ENCODE assay signal across 2 cellular contexts in the genomic region with DNA sequence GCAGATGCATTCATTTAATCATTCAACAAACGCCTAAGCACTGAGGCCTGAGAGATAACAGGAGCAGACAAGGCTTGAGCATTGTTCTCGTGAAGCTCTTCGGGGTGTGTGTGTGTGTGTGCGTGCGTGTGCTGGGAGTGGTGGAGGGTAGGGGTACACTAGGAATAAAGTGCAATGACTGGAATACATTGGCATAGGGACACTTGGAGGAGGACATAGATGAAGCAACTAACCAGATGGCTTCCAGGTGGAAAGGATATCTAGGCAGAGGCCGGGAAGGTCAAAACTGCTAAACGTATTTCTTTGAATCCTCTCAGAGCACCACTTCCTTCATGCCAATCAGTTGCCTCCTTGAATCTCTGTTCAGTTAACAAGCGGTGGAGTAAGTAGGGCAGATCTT.
TF ChIP-seq lines count a peak whose summit lies in the region.

No MANE protein-coding gene starts in this region.

TF ChIP-seq in IMR-90, 13 proteins besides CTCF, POLR2A, EP300 and RAD21:
- TF ChIP-seq RFX5 (IDR thresholded peaks at IDR 0.05; ENCODE audit: low read depth, low read length) (no peak), BHLHE40 (IDR thresholded peaks at IDR 0.05; ENCODE audit: low read depth, low read length) (no peak), RCOR1 (IDR thresholded peaks at IDR 0.05; ENCODE audit: insufficient replicate concordance, low read length) (no peak), SMC3 (IDR thresholded peaks at IDR 0.05; ENCODE audit: low read depth, low read length) (no peak), NFE2L2 (IDR thresholded peaks at IDR 0.05; ENCODE audit: low read depth, low read length) (no peak), FOS (IDR thresholded peaks at IDR 0.05; ENCODE audit: low read depth, low read length) (no peak), CHD1 (IDR thresholded peaks at IDR 0.05; ENCODE audit: low read depth, low read length) (no peak), MXI1 (IDR thresholded peaks at IDR 0.05; ENCODE audit: borderline replicate concordance, low read depth, low read length) (no peak), MAZ (IDR thresholded peaks at IDR 0.05; ENCODE audit: borderline replicate concordance, low read depth, low read length) (no peak), CEBPB (IDR thresholded peaks at IDR 0.05; ENCODE audit: low read depth, low read length) (no peak), MAFK (IDR thresholded peaks at IDR 0.05; ENCODE audit: low read depth, low read length) (no peak)
- TF ChIP-seq, protein P1, sequence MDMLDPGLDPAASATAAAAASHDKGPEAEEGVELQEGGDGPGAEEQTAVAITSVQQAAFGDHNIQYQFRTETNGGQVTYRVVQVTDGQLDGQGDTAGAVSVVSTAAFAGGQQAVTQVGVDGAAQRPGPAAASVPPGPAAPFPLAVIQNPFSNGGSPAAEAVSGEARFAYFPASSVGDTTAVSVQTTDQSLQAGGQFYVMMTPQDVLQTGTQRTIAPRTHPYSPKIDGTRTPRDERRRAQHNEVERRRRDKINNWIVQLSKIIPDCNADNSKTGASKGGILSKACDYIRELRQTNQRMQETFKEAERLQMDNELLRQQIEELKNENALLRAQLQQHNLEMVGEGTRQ (IDR thresholded peaks at IDR 0.05; ENCODE audit: low read depth, low read length) = no peak
- TF ChIP-seq, protein P2, sequence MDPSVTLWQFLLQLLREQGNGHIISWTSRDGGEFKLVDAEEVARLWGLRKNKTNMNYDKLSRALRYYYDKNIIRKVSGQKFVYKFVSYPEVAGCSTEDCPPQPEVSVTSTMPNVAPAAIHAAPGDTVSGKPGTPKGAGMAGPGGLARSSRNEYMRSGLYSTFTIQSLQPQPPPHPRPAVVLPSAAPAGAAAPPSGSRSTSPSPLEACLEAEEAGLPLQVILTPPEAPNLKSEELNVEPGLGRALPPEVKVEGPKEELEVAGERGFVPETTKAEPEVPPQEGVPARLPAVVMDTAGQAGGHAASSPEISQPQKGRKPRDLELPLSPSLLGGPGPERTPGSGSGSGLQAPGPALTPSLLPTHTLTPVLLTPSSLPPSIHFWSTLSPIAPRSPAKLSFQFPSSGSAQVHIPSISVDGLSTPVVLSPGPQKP (IDR thresholded peaks at IDR 0.05; ENCODE audit: borderline replicate concordance, low read depth, low read length) = no peak

TF ChIP-seq in K562, 482 proteins besides CTCF, POLR2A, EP300 and RAD21:
- TF ChIP-seq, protein P3, sequence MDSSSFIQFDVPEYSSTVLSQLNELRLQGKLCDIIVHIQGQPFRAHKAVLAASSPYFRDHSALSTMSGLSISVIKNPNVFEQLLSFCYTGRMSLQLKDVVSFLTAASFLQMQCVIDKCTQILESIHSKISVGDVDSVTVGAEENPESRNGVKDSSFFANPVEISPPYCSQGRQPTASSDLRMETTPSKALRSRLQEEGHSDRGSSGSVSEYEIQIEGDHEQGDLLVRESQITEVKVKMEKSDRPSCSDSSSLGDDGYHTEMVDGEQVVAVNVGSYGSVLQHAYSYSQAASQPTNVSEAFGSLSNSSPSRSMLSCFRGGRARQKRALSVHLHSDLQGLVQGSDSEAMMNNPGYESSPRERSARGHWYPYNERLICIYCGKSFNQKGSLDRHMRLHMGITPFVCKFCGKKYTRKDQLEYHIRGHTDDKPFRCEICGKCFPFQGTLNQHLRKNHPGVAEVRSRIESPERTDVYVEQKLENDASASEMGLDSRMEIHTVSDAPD (CRISPR knock-in tag; IDR thresholded peaks at IDR 0.05) = no peak
- TF ChIP-seq, protein P4, sequence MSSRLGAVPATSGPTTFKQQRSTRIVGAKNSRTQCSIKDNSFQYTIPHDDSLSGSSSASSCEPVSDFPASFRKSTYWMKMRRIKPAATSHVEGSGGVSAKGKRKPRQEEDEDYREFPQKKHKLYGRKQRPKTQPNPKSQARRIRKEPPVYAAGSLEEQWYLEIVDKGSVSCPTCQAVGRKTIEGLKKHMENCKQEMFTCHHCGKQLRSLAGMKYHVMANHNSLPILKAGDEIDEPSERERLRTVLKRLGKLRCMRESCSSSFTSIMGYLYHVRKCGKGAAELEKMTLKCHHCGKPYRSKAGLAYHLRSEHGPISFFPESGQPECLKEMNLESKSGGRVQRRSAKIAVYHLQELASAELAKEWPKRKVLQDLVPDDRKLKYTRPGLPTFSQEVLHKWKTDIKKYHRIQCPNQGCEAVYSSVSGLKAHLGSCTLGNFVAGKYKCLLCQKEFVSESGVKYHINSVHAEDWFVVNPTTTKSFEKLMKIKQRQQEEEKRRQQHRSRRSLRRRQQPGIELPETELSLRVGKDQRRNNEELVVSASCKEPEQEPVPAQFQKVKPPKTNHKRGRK (tag; IDR thresholded peaks at IDR 0.05) = no peak
- TF ChIP-seq NCOA1 (IDR thresholded peaks at IDR 0.05; ENCODE audit: low read depth) = no peak
- TF ChIP-seq, protein P5, sequence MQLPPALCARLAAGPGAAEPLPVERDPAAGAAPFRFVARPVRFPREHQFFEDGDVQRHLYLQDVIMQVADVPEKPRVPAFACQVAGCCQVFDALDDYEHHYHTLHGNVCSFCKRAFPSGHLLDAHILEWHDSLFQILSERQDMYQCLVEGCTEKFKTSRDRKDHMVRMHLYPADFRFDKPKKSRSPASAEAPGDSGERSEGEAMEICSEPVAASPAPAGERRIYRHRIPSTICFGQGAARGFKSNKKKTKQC (CRISPR knock-in tag; IDR thresholded peaks at IDR 0.05) = no peak
- TF ChIP-seq GTF2E2 (tag; IDR thresholded peaks at IDR 0.05) = no peak
- TF ChIP-seq HDAC6 (IDR thresholded peaks at IDR 0.05; ENCODE audit: low read depth, low read length) = no peak
- TF ChIP-seq SPI1 (IDR thresholded peaks at IDR 0.05; ENCODE audit: borderline replicate concordance, low read depth, low read length) = no peak
- TF ChIP-seq NBN (IDR thresholded peaks at IDR 0.05; ENCODE audit: low read depth) = no peak
- TF ChIP-seq ZNF239 (CRISPR knock-in tag; IDR thresholded peaks at IDR 0.05) = no peak
- TF ChIP-seq, protein P6, sequence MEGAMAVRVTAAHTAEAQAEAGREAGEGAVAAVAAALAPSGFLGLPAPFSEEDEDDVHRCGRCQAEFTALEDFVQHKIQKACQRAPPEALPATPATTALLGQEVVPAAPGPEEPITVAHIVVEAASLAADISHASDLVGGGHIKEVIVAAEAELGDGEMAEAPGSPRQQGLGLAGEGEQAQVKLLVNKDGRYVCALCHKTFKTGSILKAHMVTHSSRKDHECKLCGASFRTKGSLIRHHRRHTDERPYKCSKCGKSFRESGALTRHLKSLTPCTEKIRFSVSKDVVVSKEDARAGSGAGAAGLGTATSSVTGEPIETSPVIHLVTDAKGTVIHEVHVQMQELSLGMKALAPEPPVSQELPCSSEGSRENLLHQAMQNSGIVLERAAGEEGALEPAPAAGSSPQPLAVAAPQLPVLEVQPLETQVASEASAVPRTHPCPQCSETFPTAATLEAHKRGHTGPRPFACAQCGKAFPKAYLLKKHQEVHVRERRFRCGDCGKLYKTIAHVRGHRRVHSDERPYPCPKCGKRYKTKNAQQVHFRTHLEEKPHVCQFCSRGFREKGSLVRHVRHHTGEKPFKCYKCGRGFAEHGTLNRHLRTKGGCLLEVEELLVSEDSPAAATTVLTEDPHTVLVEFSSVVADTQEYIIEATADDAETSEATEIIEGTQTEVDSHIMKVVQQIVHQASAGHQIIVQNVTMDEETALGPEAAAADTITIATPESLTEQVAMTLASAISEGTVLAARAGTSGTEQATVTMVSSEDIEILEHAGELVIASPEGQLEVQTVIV (CRISPR knock-in tag; IDR thresholded peaks at IDR 0.05; ENCODE audit: borderline replicate concordance) = no peak
- TF ChIP-seq MBD2 (IDR thresholded peaks at IDR 0.05; ENCODE audit: borderline replicate concordance, low read depth) = no peak
- no peak for TF ChIP-seq NRF1 (conservative IDR thresholded peaks at IDR 0.05 in 1 of 2, IDR thresholded peaks at IDR 0.05 in 1 of 2)
- TF ChIP-seq, protein P7, sequence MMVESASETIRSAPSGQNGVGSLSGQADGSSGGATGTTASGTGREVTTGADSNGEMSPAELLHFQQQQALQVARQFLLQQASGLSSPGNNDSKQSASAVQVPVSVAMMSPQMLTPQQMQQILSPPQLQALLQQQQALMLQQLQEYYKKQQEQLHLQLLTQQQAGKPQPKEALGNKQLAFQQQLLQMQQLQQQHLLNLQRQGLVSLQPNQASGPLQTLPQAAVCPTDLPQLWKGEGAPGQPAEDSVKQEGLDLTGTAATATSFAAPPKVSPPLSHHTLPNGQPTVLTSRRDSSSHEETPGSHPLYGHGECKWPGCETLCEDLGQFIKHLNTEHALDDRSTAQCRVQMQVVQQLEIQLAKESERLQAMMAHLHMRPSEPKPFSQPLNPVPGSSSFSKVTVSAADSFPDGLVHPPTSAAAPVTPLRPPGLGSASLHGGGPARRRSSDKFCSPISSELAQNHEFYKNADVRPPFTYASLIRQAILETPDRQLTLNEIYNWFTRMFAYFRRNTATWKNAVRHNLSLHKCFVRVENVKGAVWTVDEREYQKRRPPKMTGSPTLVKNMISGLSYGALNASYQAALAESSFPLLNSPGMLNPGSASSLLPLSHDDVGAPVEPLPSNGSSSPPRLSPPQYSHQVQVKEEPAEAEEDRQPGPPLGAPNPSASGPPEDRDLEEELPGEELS (CRISPR knock-in tag; IDR thresholded peaks at IDR 0.05; ENCODE audit: borderline replicate concordance) = no peak
- TF ChIP-seq PTTG1 (tag; IDR thresholded peaks at IDR 0.05; ENCODE audit: low read depth) = no peak
- TF ChIP-seq ZBTB8A (IDR thresholded peaks at IDR 0.05; ENCODE audit: partially characterized antibody) = no peak
- TF ChIP-seq, protein P8, sequence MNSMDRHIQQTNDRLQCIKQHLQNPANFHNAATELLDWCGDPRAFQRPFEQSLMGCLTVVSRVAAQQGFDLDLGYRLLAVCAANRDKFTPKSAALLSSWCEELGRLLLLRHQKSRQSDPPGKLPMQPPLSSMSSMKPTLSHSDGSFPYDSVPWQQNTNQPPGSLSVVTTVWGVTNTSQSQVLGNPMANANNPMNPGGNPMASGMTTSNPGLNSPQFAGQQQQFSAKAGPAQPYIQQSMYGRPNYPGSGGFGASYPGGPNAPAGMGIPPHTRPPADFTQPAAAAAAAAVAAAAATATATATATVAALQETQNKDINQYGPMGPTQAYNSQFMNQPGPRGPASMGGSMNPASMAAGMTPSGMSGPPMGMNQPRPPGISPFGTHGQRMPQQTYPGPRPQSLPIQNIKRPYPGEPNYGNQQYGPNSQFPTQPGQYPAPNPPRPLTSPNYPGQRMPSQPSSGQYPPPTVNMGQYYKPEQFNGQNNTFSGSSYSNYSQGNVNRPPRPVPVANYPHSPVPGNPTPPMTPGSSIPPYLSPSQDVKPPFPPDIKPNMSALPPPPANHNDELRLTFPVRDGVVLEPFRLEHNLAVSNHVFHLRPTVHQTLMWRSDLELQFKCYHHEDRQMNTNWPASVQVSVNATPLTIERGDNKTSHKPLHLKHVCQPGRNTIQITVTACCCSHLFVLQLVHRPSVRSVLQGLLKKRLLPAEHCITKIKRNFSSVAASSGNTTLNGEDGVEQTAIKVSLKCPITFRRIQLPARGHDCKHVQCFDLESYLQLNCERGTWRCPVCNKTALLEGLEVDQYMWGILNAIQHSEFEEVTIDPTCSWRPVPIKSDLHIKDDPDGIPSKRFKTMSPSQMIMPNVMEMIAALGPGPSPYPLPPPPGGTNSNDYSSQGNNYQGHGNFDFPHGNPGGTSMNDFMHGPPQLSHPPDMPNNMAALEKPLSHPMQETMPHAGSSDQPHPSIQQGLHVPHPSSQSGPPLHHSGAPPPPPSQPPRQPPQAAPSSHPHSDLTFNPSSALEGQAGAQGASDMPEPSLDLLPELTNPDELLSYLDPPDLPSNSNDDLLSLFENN (IDR thresholded peaks at IDR 0.05; ENCODE audit: low read depth in 2 of 2, low read length in 2 of 2) = no peak
- TF ChIP-seq ZNF766 (CRISPR knock-in tag; conservative IDR thresholded peaks at IDR 0.05) = no peak
- no peak for TF ChIP-seq YBX1 (IDR thresholded peaks at IDR 0.05)
- TF ChIP-seq, protein P9, sequence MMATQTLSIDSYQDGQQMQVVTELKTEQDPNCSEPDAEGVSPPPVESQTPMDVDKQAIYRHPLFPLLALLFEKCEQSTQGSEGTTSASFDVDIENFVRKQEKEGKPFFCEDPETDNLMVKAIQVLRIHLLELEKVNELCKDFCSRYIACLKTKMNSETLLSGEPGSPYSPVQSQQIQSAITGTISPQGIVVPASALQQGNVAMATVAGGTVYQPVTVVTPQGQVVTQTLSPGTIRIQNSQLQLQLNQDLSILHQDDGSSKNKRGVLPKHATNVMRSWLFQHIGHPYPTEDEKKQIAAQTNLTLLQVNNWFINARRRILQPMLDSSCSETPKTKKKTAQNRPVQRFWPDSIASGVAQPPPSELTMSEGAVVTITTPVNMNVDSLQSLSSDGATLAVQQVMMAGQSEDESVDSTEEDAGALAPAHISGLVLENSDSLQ (IDR thresholded peaks at IDR 0.05) = no peak
TF ChIP-seq in K562: peak in this region for 0.
